Comparison of ENCODE assay signal across 1 cellular context in genomic region chr1:243268751-243269460, GRCh38.
TF ChIP-seq lines count a peak whose summit lies in the region.

No MANE protein-coding gene starts in this region.

TF ChIP-seq in K562, 482 proteins besides CTCF, POLR2A, EP300 and RAD21 (continued from another document):
- TF ChIP-seq, protein P1, sequence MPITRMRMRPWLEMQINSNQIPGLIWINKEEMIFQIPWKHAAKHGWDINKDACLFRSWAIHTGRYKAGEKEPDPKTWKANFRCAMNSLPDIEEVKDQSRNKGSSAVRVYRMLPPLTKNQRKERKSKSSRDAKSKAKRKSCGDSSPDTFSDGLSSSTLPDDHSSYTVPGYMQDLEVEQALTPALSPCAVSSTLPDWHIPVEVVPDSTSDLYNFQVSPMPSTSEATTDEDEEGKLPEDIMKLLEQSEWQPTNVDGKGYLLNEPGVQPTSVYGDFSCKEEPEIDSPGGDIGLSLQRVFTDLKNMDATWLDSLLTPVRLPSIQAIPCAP (CRISPR knock-in tag; IDR thresholded peaks at IDR 0.05; ENCODE audit: borderline replicate concordance), result no peak
- TF ChIP-seq, protein P2, sequence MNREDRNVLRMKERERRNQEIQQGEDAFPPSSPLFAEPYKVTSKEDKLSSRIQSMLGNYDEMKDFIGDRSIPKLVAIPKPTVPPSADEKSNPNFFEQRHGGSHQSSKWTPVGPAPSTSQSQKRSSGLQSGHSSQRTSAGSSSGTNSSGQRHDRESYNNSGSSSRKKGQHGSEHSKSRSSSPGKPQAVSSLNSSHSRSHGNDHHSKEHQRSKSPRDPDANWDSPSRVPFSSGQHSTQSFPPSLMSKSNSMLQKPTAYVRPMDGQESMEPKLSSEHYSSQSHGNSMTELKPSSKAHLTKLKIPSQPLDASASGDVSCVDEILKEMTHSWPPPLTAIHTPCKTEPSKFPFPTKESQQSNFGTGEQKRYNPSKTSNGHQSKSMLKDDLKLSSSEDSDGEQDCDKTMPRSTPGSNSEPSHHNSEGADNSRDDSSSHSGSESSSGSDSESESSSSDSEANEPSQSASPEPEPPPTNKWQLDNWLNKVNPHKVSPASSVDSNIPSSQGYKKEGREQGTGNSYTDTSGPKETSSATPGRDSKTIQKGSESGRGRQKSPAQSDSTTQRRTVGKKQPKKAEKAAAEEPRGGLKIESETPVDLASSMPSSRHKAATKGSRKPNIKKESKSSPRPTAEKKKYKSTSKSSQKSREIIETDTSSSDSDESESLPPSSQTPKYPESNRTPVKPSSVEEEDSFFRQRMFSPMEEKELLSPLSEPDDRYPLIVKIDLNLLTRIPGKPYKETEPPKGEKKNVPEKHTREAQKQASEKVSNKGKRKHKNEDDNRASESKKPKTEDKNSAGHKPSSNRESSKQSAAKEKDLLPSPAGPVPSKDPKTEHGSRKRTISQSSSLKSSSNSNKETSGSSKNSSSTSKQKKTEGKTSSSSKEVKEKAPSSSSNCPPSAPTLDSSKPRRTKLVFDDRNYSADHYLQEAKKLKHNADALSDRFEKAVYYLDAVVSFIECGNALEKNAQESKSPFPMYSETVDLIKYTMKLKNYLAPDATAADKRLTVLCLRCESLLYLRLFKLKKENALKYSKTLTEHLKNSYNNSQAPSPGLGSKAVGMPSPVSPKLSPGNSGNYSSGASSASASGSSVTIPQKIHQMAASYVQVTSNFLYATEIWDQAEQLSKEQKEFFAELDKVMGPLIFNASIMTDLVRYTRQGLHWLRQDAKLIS (CRISPR knock-in tag; IDR thresholded peaks at IDR 0.05), result no peak
- TF ChIP-seq NELFE (IDR thresholded peaks at IDR 0.05; ENCODE audit: insufficient read depth, insufficient read length), result no peak
- TF ChIP-seq NKRF (IDR thresholded peaks at IDR 0.05; ENCODE audit: borderline replicate concordance), result no peak
- TF ChIP-seq SMAD4 (CRISPR knock-in tag; conservative IDR thresholded peaks at IDR 0.05), result peak; percentile 13; the same call in 1 of the 2 replicates
- no peak for TF ChIP-seq FIP1L1 (IDR thresholded peaks at IDR 0.05; ENCODE audit: low read depth, low read length, poor library complexity, severe bottlenecking)
- no peak for TF ChIP-seq CREBBP (IDR thresholded peaks at IDR 0.05; ENCODE audit: low read depth, low read length)
- TF ChIP-seq ELF4 (CRISPR knock-in tag; IDR thresholded peaks at IDR 0.05), result no peak
- TF ChIP-seq ZNF274 (IDR thresholded peaks at IDR 0.05; ENCODE audit: borderline replicate concordance, low read depth, low read length), result no peak
- TF ChIP-seq, protein P3, sequence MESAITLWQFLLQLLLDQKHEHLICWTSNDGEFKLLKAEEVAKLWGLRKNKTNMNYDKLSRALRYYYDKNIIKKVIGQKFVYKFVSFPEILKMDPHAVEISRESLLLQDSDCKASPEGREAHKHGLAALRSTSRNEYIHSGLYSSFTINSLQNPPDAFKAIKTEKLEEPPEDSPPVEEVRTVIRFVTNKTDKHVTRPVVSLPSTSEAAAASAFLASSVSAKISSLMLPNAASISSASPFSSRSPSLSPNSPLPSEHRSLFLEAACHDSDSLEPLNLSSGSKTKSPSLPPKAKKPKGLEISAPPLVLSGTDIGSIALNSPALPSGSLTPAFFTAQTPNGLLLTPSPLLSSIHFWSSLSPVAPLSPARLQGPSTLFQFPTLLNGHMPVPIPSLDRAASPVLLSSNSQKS (CRISPR knock-in tag; IDR thresholded peaks at IDR 0.05), result no peak
- TF ChIP-seq SOX6 (IDR thresholded peaks at IDR 0.05), result no peak
- TF ChIP-seq ZNF384 (IDR thresholded peaks at IDR 0.05; ENCODE audit: low read depth, low read length), result peak; percentile 49; the same call in 1 of the 2 replicates
- no peak for TF ChIP-seq HCFC1 (IDR thresholded peaks at IDR 0.05; ENCODE audit: low read depth, low read length)
- no peak for TF ChIP-seq ZBTB17 (CRISPR knock-in tag; IDR thresholded peaks at IDR 0.05)
- TF ChIP-seq HLTF (IDR thresholded peaks at IDR 0.05), result no peak
- TF ChIP-seq, protein P4, sequence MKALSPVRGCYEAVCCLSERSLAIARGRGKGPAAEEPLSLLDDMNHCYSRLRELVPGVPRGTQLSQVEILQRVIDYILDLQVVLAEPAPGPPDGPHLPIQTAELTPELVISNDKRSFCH (CRISPR knock-in tag; IDR thresholded peaks at IDR 0.05), result no peak
- TF ChIP-seq, protein P4 (tag; IDR thresholded peaks at IDR 0.05), result no peak
- TF ChIP-seq ZNF583 (CRISPR knock-in tag; IDR thresholded peaks at IDR 0.05), result no peak
- no peak for TF ChIP-seq CHCHD3 (CRISPR knock-in tag; IDR thresholded peaks at IDR 0.05)
TF ChIP-seq in K562: peak in this region for 12.
